ENCODE assay signal across 9 cellular contexts in the genomic region with DNA sequence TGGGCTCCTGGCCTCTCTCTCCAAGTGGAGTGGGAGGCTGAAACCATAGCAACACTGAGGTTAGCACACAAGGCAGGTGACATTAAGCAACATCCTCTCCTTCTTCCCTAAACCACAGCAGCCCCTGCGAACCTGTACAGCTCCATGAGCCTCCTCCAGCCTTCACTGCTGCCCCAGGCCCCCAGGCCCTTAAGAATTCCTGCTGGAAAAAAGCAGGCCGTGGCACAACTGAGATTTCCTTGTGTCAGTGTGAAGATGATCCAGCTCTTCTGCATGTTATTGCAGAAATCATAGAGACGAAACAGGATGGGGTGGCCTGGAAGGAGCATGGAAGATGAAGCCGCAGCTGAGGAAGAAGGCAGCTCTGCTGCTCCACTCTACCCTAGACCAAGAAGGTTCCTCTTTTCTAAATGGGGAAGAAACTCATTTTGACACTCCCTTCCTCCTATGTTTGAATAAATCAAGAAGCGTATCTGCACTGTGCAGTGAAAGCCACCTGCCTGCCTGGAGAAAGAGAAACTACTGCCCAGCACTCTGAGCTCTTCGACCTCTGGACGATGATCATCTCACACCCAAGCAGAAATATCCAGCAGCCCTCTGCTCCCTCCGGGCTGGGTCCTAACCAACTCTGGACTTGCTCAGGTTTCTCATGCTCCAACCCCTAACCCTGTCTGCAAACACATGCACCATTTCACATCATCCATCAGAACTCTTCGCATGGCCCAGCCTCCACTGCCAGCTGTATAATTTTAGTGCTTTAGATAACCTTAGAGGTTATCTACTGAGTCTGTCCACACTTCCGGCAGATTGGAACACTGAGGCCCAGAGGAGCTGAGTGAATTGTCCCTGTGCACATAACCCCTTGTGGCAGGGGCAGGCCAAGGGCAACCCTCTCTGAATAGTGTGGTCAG. TPM values are rescaled to one million over a fixed set of nuclear protein-coding genes. Genes with fewer than 3 reads are reported as not detected.
DNase-seq lines count a peak whose midpoint lies in the region; ATAC-seq and TF ChIP-seq lines count a peak whose summit lies in the region.
"Had no signal": no experiment of that assay in that cellular context is flagged by ENCODE, and none has a peak within 500 bp of the region (broad histone marks: within the 10 kb centered on the region; RNA-seq: fewer than 3 reads in every experiment).

No MANE protein-coding gene starts in this region.

- ATAC-seq in GM21447 (IDR thresholded peaks at IDR 0.05; ENCODE audit: unreplicated experiment) = peak; percentile 89
- ATAC-seq in left ventricle myocardium superior = peak; percentile 74

- no peak overlapping the region for H3K4me3 ChIP-seq in GM12864 (ENCODE audit: low read depth, low read length)
- 0 out of 2 replicates have a peak overlapping the region, but pooled peaks have one; percentile 3 for H3K4me3 ChIP-seq in HL-60 (replicated peaks; ENCODE audit: insufficient read depth, low read length)
- no peak overlapping the region for H3K4me3 ChIP-seq in BE2C (ENCODE audit: low read depth, low read length)

- DNase-seq in GM12864 (ENCODE audit: low read depth) (peak; percentile 75), HL-60 (ENCODE audit: low read depth in 1 of 2, low spot score in 1 of 2) (peak in 1 of 2 experiments; percentile 90), left ventricle myocardium superior (no peak), cerebellar nuclear complex (lab: John Stamatoyannopoulos, UW) (no peak), BE2C (no peak), NCI-H526 (lab: John Stamatoyannopoulos, UW) (no peak)
- no peak for DNase-seq in activated CD4-positive, CD25-positive, alpha-beta regulatory T cell (lab: John Stamatoyannopoulos, UW)

- TF ChIP-seq CTCF in GM12864 (IDR thresholded peaks at IDR 0.05; ENCODE audit: low read depth, low read length, missing control alignments) (no peak), HL-60 (IDR thresholded peaks at IDR 0.05; ENCODE audit: insufficient read depth, low read length) (no peak), BE2C (IDR thresholded peaks at IDR 0.05; ENCODE audit: low read depth, low read length) (no peak)

- H3K4me1 ChIP-seq in BE2C = no peaks in the 10 kb centered on the region

- H3K27me3 ChIP-seq in HL-60 (ENCODE audit: insufficient read depth, poor library complexity, severe bottlenecking) (no peaks in the 10 kb centered on the region), BE2C (peaks cover 17% of the 10 kb centered on the region)

- H3K36me3 ChIP-seq in BE2C = no peaks in the 10 kb centered on the region

- intact Hi-C loops in left ventricle myocardium superior (cut with micrococcal nuclease) = loop anchor here (5.0 kb wide), 1 partner anchor 183 kb away; no protein-coding TSS in a partner anchor

- no peaks in the 10 kb centered on the region for H3K9me3 ChIP-seq in BE2C

- peak overlapping the region; percentile 88 for H3K27ac ChIP-seq in HL-60 (replicated peaks)

RNA-seq across cellular contexts. Expression of gene SH3BP5L, which starts 20.7 kb away (rescaled TPM):
- 20.1 TPM for total RNA-seq in left ventricle myocardium superior
- 76.4 TPM for polyA plus RNA-seq in BE2C (2012; ENCODE audit: insufficient read depth, insufficient read length, low read depth)

RNA-seq across cellular contexts. Expression of gene ZNF672, which starts 33.0 kb away (rescaled TPM):
- total RNA-seq in left ventricle myocardium superior = 45.5 TPM
- 26.8 TPM for polyA plus RNA-seq in BE2C (2012; ENCODE audit: insufficient read depth, insufficient read length, low read depth)

RNA-seq across cellular contexts. Expression of gene LYPD8, which starts 49.5 kb away (rescaled TPM):
- not detected for total RNA-seq in left ventricle myocardium superior
- polyA plus RNA-seq in BE2C (2012; ENCODE audit: insufficient read depth, insufficient read length, low read depth) = 0.68 TPM
- total RNA-seq: temporal lobe had no signal

RNA-seq across cellular contexts. Expression of gene ZNF692, which starts 53.9 kb away (rescaled TPM):
- total RNA-seq in left ventricle myocardium superior = 27.1 TPM
- polyA plus RNA-seq in BE2C (2012; ENCODE audit: insufficient read depth, insufficient read length, low read depth) = 68.6 TPM
